8 cellular contexts compared by ENCODE assay signal in genomic region chr7:28599411-28599810, GRCh38.
"Had no signal": no experiment of that assay in that cellular context is flagged by ENCODE, and none has a peak within 500 bp of the region (broad histone marks: within the 10 kb centered on the region; RNA-seq: fewer than 3 reads in every experiment).

No MANE protein-coding gene starts in this region.

- H3K4me3 ChIP-seq: GM12878 had no signal

- ATAC-seq: GM12878 had no signal

- DNase-seq: GDM1, GF-D8 had no signal

- FAIRE-seq: G401.6, GM12878, GM12891, GM12892, GM18507, GM19239 had no signal
